Comparison of ENCODE assay signal across 8 cellular contexts in the genomic region with DNA sequence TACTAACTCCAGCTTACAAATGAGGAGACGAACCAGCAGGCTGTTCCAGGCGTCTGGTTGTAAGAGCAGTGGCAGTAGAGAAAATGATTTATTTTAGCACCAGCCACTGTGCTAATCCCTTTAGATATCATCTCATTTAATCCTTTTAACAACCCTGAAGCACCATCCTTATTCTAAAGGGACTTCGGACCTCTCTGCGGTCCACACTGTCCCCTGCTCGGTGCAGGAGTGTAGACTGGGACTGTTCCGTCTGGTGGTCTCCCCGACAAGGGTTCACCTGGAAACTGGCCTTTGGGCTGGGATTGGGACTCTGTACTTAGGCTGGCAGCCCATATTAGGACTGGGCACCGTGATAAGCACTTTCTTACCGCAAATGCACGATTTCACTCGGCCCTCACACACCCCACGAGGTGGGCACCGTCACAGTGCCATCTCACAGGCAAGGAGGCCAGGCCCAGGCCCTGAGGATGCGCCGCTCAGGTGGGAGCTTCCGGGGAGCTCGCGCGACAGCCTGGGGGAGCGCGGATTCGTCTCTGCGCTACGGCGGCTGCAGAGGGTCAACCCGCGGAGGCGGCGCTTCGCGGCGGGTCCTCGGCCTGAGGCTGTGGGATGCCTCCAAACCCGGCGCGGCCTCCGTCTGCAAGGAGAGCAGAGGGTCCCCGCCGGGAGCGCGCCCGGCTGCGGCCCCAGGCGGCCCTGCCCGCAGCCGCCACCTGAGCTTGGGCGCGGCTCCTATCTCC. TPM values are rescaled to one million over a fixed set of nuclear protein-coding genes. Genes with fewer than 3 reads are reported as not detected.
A peak's percentile ranks its signal among the peaks of the same experiment; 100 is the strongest.
DNase-seq lines count a peak whose midpoint lies in the region; ATAC-seq and TF ChIP-seq lines count a peak whose summit lies in the region.

No MANE protein-coding gene starts in this region.

- H3K4me1 ChIP-seq in ascending aorta = peaks cover 0 to 8% of the 10 kb centered on the region in 2 donors

- H3K4me3 ChIP-seq in GM12875 (ENCODE audit: low read depth, low read length) = peak overlapping the region; percentile 96
- H3K4me3 ChIP-seq in ascending aorta = peak overlapping the region; percentile 76 to 98

- H3K9me3 ChIP-seq in T-helper 17 cell (ENCODE audit: control insufficient read depth, low read length, poor library complexity, severe bottlenecking) = no peaks in the 10 kb centered on the region
- no peaks in the 10 kb centered on the region for H3K9me3 ChIP-seq in ascending aorta

- ATAC-seq in HG02623 (IDR thresholded peaks at IDR 0.05; ENCODE audit: unreplicated experiment) (peak; percentile 82), T-helper 17 cell (peak; percentile 97)

- H3K27me3 ChIP-seq in ascending aorta = no peaks in the 10 kb centered on the region

- H3K4me1 Mint-ChIP-seq in T-helper 17 cell = peaks cover 33% of the 10 kb centered on the region

- H3K27me3 Mint-ChIP-seq in T-helper 17 cell = peaks cover 8% of the 10 kb centered on the region

- no peak for TF ChIP-seq CTCF in GM12875 (IDR thresholded peaks at IDR 0.05; ENCODE audit: borderline replicate concordance, insufficient read depth, low read depth, low read length)
- TF ChIP-seq CTCF in ascending aorta (IDR thresholded peaks at IDR 0.05) = no peak

- H3K4me3 Mint-ChIP-seq in T-helper 17 cell = peak overlapping the region; percentile 92

- peak; percentile 84 for DNase-seq in NCI-H1105 treated with DMSO at 0.1 percent for 48 hours (lab: John Stamatoyannopoulos, UW)
- peak; percentile 75 to 80 (median 78) for DNase-seq in T-helper 17 cell
- DNase-seq in ascending aorta (ENCODE audit: low spot score in 2 of 2) = peak; percentile 19 to 85
- DNase-seq in hippocampal formation (lab: John Stamatoyannopoulos, UW) = peak; percentile 35 to 75
- peak; percentile 96 for DNase-seq in retina
- DNase-seq in HPDE6-E6E7 (ENCODE audit: extremely low spot score) = no peak

- no peaks in the 10 kb centered on the region for H3K36me3 Mint-ChIP-seq in T-helper 17 cell (ENCODE audit: low read depth)

- H3K36me3 ChIP-seq in ascending aorta = no peaks in the 10 kb centered on the region

- H3K27ac ChIP-seq in ascending aorta = peak overlapping the region; percentile 63 to 71

- intact Hi-C loops in ascending aorta (cut with DNase I) = loop anchor here (2.0 kb wide), 1 partner anchor 45 kb away; a partner anchor contains a TSS

- H3K27ac Mint-ChIP-seq in T-helper 17 cell = peak overlapping the region; percentile 95

RNA-seq across cellular contexts. Expression of a gene that starts 45.2 kb away (rescaled TPM):
- total RNA-seq in T-helper 17 cell (100 to 1,000 TPM; 259 to 313 TPM), ascending aorta (255 TPM)
